ENCODE assay signal across 15 cellular contexts in the genomic region with DNA sequence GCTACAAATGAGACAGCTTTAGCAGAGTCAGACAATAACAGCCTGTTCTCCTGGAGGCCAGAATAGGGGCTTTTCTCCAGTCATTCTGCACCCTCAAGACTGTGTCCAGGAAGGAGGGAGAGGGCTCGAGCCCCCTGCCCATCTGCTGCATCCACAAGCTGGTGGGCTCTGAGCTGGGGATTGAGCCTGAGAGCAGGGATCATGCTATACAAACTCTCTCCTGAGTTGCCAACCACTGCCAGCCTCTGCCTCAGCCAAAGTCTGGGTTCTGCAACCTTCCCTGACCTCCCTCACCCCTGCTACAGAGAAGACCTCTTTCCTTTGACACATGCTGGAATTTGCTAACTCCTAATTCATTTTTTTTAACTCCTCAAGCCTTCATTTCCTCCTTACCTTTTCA. TPM values are rescaled to one million over a fixed set of nuclear protein-coding genes. Genes with fewer than 3 reads are reported as not detected.
DNase-seq lines count a peak whose midpoint lies in the region; ATAC-seq and TF ChIP-seq lines count a peak whose summit lies in the region.
"Had no signal": no experiment of that assay in that cellular context is flagged by ENCODE, and none has a peak within 500 bp of the region (broad histone marks: within the 10 kb centered on the region; RNA-seq: fewer than 3 reads in every experiment).

No MANE protein-coding gene starts in this region.

- peaks cover 4% of the 10 kb centered on the region for H3K27me3 Mint-ChIP-seq in glutamatergic neuron (ENCODE audit: unreplicated experiment)
- H3K27me3 Mint-ChIP-seq: IgD-negative memory B cell had no signal

- no peak for ATAC-seq in stimulated activated effector memory CD8-positive, alpha-beta T cell treated with anti-CD3 and anti-CD28 coated beads, Interleukin-12 subunit alpha, Interleukin-12 subunit beta, amount 100 ng/mL, for 72 hours
- no peak for ATAC-seq in HG02678 (IDR thresholded peaks at IDR 0.05; ENCODE audit: unreplicated experiment)
- ATAC-seq in HG03025 (IDR thresholded peaks at IDR 0.05; ENCODE audit: low FRiP score, unreplicated experiment) = no peak
- ATAC-seq: CD8-positive, alpha-beta T cell had no signal

- no peak overlapping the region for H3K4me3 Mint-ChIP-seq in glutamatergic neuron (ENCODE audit: unreplicated experiment)
- no peak overlapping the region for H3K4me3 Mint-ChIP-seq in stimulated activated effector memory CD8-positive, alpha-beta T cell treated with anti-CD3 and anti-CD28 coated beads, Interleukin-12 subunit alpha, Interleukin-12 subunit beta, amount 100 ng/mL, for 72 hours
- H3K4me3 Mint-ChIP-seq: B cell; CD14-positive monocyte; CD8-positive, alpha-beta T cell; H9; IgD-negative memory B cell had no signal

- TF ChIP-seq CTCF in glutamatergic neuron (IDR thresholded peaks at IDR 0.05; ENCODE audit: partially characterized antibody, unreplicated experiment) = no peak

- H3K9me3 Mint-ChIP-seq in glutamatergic neuron (ENCODE audit: unreplicated experiment) = no peaks in the 10 kb centered on the region
- H3K9me3 Mint-ChIP-seq in stimulated activated effector memory CD8-positive, alpha-beta T cell treated with anti-CD3 and anti-CD28 coated beads, Interleukin-12 subunit alpha, Interleukin-12 subunit beta, amount 100 ng/mL, for 72 hours = no peaks in the 10 kb centered on the region
- H3K9me3 Mint-ChIP-seq: CD14-positive monocyte; CD8-positive, alpha-beta T cell; IgD-negative memory B cell had no signal

- peaks cover 6% of the 10 kb centered on the region for H3K4me1 Mint-ChIP-seq in glutamatergic neuron (ENCODE audit: low read depth, unreplicated experiment)
- H3K4me1 Mint-ChIP-seq in stimulated activated effector memory CD8-positive, alpha-beta T cell treated with anti-CD3 and anti-CD28 coated beads, Interleukin-12 subunit alpha, Interleukin-12 subunit beta, amount 100 ng/mL, for 72 hours = no peaks in the 10 kb centered on the region

- H3K36me3 Mint-ChIP-seq in glutamatergic neuron (ENCODE audit: unreplicated experiment) = no peaks in the 10 kb centered on the region
- H3K36me3 Mint-ChIP-seq in stimulated activated effector memory CD8-positive, alpha-beta T cell treated with anti-CD3 and anti-CD28 coated beads, Interleukin-12 subunit alpha, Interleukin-12 subunit beta, amount 100 ng/mL, for 72 hours = no peaks in the 10 kb centered on the region
- H3K36me3 Mint-ChIP-seq: CD14-positive monocyte; CD8-positive, alpha-beta T cell; IgD-negative memory B cell had no signal

- H3K27ac Mint-ChIP-seq in glutamatergic neuron (ENCODE audit: unreplicated experiment) = peak overlapping the region; percentile 21
- H3K27ac Mint-ChIP-seq in stimulated activated effector memory CD8-positive, alpha-beta T cell treated with anti-CD3 and anti-CD28 coated beads, Interleukin-12 subunit alpha, Interleukin-12 subunit beta, amount 100 ng/mL, for 72 hours = peak overlapping the region; percentile 18
- H3K27ac Mint-ChIP-seq: B cell; CD14-positive monocyte; CD8-positive, alpha-beta T cell; H9; IgD-negative memory B cell had no signal

- DNase-seq in D341Med (ENCODE audit: low spot score) = peak; percentile 43
- DNase-seq in NCI-H82 (lab: John Stamatoyannopoulos, UW) = peak; percentile 74
- DNase-seq in glutamatergic neuron = no peak
- no peak for DNase-seq in stimulated activated effector memory CD8-positive, alpha-beta T cell treated with anti-CD3 and anti-CD28 coated beads, Interleukin-12 subunit alpha, Interleukin-12 subunit beta, amount 100 ng/mL, for 72 hours (ENCODE audit: low spot score in 2 of 2)
- DNase-seq in NCI-H748 (lab: John Stamatoyannopoulos, UW; ENCODE audit: unreplicated experiment) = no peak
- DNase-seq: CD8-positive, alpha-beta T cell; COR-L47; GF-D8; GOT3; H9 had no signal

RNA-seq across cellular contexts. Expression of a gene that starts 14.8 kb away (rescaled TPM):
- 0.69 TPM for total RNA-seq in glutamatergic neuron (ENCODE audit: unreplicated experiment)

RNA-seq across cellular contexts. Expression of a gene that starts 23.0 kb away (rescaled TPM):
- 130 TPM for total RNA-seq in glutamatergic neuron (ENCODE audit: unreplicated experiment)

RNA-seq across cellular contexts. Expression of a gene that starts 55.5 kb away (rescaled TPM):
- total RNA-seq in glutamatergic neuron (ENCODE audit: unreplicated experiment) = 5.2 TPM

Comparison
In these comparisons a context has a peak if more than half of its experiments do, and no peak if none do; other contexts are left out.
1. DNase-seq: peak in D341Med (single experiment) and NCI-H82 (single experiment); none in glutamatergic neuron (single experiment), stimulated activated effector memory CD8-positive, alpha-beta T cell treated with anti-CD3 and anti-CD28 coated beads, Interleukin-12 subunit alpha, Interleukin-12 subunit beta, amount 100 ng/mL, for 72 hours (0 of 2) and NCI-H748 (single experiment).